In the genomic region with DNA sequence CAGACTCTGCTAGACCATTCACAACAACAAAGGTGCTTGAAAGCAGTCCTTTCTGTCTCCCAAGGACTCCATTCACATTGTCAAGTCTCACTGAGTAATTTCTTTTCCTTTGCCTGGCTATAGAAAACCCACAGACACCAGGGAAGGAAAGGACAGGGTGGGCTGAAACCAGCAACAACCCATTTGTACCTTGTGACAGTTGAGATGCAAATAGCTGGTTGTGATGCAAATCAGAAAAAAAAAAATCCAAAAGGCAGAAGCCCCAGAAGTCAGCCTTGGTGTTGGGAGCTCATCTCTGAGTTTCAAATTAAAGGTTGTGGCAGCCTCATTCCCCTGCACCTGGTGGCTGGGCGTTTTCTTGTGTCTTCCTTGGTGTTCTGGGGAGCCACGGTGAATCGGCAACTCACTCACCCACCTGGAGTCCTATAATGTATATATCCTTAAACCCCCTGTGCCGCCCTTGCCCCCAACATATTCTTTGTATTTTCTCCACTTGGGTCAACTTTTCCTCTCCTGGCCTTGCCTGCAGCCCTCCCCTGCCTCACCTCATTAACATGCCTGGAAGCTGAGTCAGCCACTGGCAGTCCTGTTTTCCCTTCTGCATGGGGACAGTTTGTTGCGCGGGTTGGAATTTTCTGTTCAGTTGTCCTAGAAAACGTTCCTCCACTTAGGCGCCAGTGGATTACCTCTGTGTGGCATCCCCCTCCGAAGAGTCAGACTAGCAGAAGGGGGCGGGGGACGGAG, we compare ENCODE assay signal across 11 cellular contexts.
A peak's percentile ranks its signal among the peaks of the same experiment; 100 is the strongest.
DNase-seq lines count a peak whose midpoint lies in the region; ATAC-seq, FAIRE-seq and TF ChIP-seq lines count a peak whose summit lies in the region.
"Had no signal": no experiment of that assay in that cellular context is flagged by ENCODE, and none has a peak within 500 bp of the region (broad histone marks: within the 10 kb centered on the region; RNA-seq: fewer than 3 reads in every experiment).

No MANE protein-coding gene starts in this region.

- 22% methylated on average over 11 of the region's 11 CpGs for WGBS in hepatocyte (ENCODE audit: low lambda C conversion rate, missing lambda C conversion rate)

- peak overlapping the region in 1 of 2 donors; percentile 33 for H3K4me3 ChIP-seq in ascending aorta
- H3K4me3 ChIP-seq in hepatocyte = no peak overlapping the region
- H3K4me3 ChIP-seq in gastrocnemius medialis = no peak overlapping the region

- H3K4me3 Mint-ChIP-seq in activated T-cell treated with anti-CD3 and anti-CD28 coated beads, Interleukin-2, amount 50 U/mL, for 72 hours = no peak overlapping the region

- no peaks in the 10 kb centered on the region for H3K27me3 Mint-ChIP-seq in activated T-cell treated with anti-CD3 and anti-CD28 coated beads, Interleukin-2, amount 50 U/mL, for 72 hours (ENCODE audit: low read depth)

- peak; percentile 60 to 67 for ATAC-seq in gastrocnemius medialis
- ATAC-seq in activated T-cell treated with anti-CD3 and anti-CD28 coated beads, Interleukin-2, amount 50 U/mL, for 72 hours (replicated peaks in 1 of 2) = no peak
- no peak for ATAC-seq in HG03097 (IDR thresholded peaks at IDR 0.05; ENCODE audit: low FRiP score, unreplicated experiment)
- ATAC-seq in GM18858 (IDR thresholded peaks at IDR 0.05; ENCODE audit: unreplicated experiment) = no peak

- no peaks in the 10 kb centered on the region for H3K9me2 ChIP-seq in hepatocyte (replicated peaks; ENCODE audit: insufficient read depth)

- no peak for TF ChIP-seq POLR2A in H54 (IDR thresholded peaks at IDR 0.05; ENCODE audit: low read depth, low read length)
- no peak for TF ChIP-seq POLR2A in gastrocnemius medialis (IDR thresholded peaks at IDR 0.05)

- H3K36me3 ChIP-seq in ascending aorta = no peaks in the 10 kb centered on the region
- H3K36me3 ChIP-seq in hepatocyte (replicated peaks; ENCODE audit: insufficient read depth, low read depth) = no peaks in the 10 kb centered on the region
- no peaks in the 10 kb centered on the region for H3K36me3 ChIP-seq in gastrocnemius medialis
- H3K36me3 ChIP-seq: neutrophil had no signal

- H3K79me2 ChIP-seq in hepatocyte = no peaks in the 10 kb centered on the region

- H3K4me1 Mint-ChIP-seq in activated T-cell treated with anti-CD3 and anti-CD28 coated beads, Interleukin-2, amount 50 U/mL, for 72 hours (ENCODE audit: low read depth) = peaks cover 7% of the 10 kb centered on the region

- FAIRE-seq in H54 (lab: Jason Lieb, UNC) = peak; percentile 50

- no peaks in the 10 kb centered on the region for H3K9me3 Mint-ChIP-seq in activated T-cell treated with anti-CD3 and anti-CD28 coated beads, Interleukin-2, amount 50 U/mL, for 72 hours

- in situ Hi-C loops in gastrocnemius medialis (cut with MboI; ENCODE audit: low sequenced_read_pairs in 4 of 4) = no loop called here

- no peaks in the 10 kb centered on the region for H3K9me3 ChIP-seq in ascending aorta
- H3K9me3 ChIP-seq in hepatocyte (ENCODE audit: low read depth) = no peaks in the 10 kb centered on the region
- no peaks in the 10 kb centered on the region for H3K9me3 ChIP-seq in gastrocnemius medialis
- H3K9me3 ChIP-seq: neutrophil had no signal

- peak overlapping the region; percentile 64 for H3K4me2 ChIP-seq in hepatocyte

- intact Hi-C loops in ascending aorta (cut with DNase I) = no loop called here
- intact Hi-C loops in gastrocnemius medialis (cut with DNase I; ENCODE audit: low total_unique reads) = no loop called here

- peaks cover 14 to 22% of the 10 kb centered on the region in 2 donors for H3K4me1 ChIP-seq in ascending aorta
- peaks cover 32% of the 10 kb centered on the region for H3K4me1 ChIP-seq in hepatocyte (ENCODE audit: insufficient read depth)
- H3K4me1 ChIP-seq in gastrocnemius medialis = peaks cover 11 to 22% of the 10 kb centered on the region in 2 donors

- DNase-seq in H54 (ENCODE audit: insufficient read length, low spot score) = peak; percentile 89
- peak in 1 of 2 donors; percentile 71 for DNase-seq in ascending aorta (ENCODE audit: low spot score in 2 of 2)
- DNase-seq in hepatocyte (ENCODE audit: low spot score) = peak; percentile 73
- peak in 1 of 2 donors; percentile 45 for DNase-seq in gastrocnemius medialis
- no peak for DNase-seq in activated T-cell treated with anti-CD3 and anti-CD28 coated beads, Interleukin-2, amount 50 U/mL, for 72 hours
- DNase-seq in central memory CD4-positive, alpha-beta T cell = no peak
- DNase-seq: activated naive CD4-positive, alpha-beta T cell treated with Interleukin-2 at 50 U/mL for 16 hours; RPMI8226 had no signal

- no peaks in the 10 kb centered on the region for H4K20me1 ChIP-seq in hepatocyte (ENCODE audit: insufficient read depth, poor library complexity, severe bottlenecking)

- H2AFZ ChIP-seq in hepatocyte = no peak overlapping the region

- H3K36me3 Mint-ChIP-seq in activated T-cell treated with anti-CD3 and anti-CD28 coated beads, Interleukin-2, amount 50 U/mL, for 72 hours (ENCODE audit: insufficient read depth in 2 of 2) = no peaks in the 10 kb centered on the region

- TF ChIP-seq CTCF in ascending aorta (IDR thresholded peaks at IDR 0.05) = no peak
- TF ChIP-seq CTCF in hepatocyte (IDR thresholded peaks at IDR 0.05; ENCODE audit: poor library complexity) = no peak
- no peak for TF ChIP-seq CTCF in gastrocnemius medialis (IDR thresholded peaks at IDR 0.05 in 4 of 5, conservative IDR thresholded peaks at IDR 0.05 in 1 of 5)

- H3K27me3 ChIP-seq in ascending aorta = no peaks in the 10 kb centered on the region
- H3K27me3 ChIP-seq in hepatocyte = no peaks in the 10 kb centered on the region
- H3K27me3 ChIP-seq in gastrocnemius medialis = no peaks in the 10 kb centered on the region
- H3K27me3 ChIP-seq: neutrophil had no signal

- H3K27ac ChIP-seq in ascending aorta (peak overlapping the region; percentile 23 to 51), hepatocyte (peak overlapping the region; percentile 70), gastrocnemius medialis (peak overlapping the region in 2 of 4 donors; percentile 27 to 37)
- H3K27ac ChIP-seq: neutrophil had no signal

- no peak overlapping the region for H3K27ac Mint-ChIP-seq in activated T-cell treated with anti-CD3 and anti-CD28 coated beads, Interleukin-2, amount 50 U/mL, for 72 hours

Comparison
In these comparisons a context has a peak if more than half of its experiments do, and no peak if none do; other contexts are left out.
1. DNase-seq: peak in H54 (single experiment) and hepatocyte (single experiment); none in activated T-cell treated with anti-CD3 and anti-CD28 coated beads, Interleukin-2, amount 50 U/mL, for 72 hours (0 of 2) and central memory CD4-positive, alpha-beta T cell (single experiment).
2. ATAC-seq: peak in gastrocnemius medialis (2 of 2); none in activated T-cell treated with anti-CD3 and anti-CD28 coated beads, Interleukin-2, amount 50 U/mL, for 72 hours (0 of 2), HG03097 (single experiment) and GM18858 (single experiment).